ENCODE assay signal across 2 cellular contexts in the genomic region with DNA sequence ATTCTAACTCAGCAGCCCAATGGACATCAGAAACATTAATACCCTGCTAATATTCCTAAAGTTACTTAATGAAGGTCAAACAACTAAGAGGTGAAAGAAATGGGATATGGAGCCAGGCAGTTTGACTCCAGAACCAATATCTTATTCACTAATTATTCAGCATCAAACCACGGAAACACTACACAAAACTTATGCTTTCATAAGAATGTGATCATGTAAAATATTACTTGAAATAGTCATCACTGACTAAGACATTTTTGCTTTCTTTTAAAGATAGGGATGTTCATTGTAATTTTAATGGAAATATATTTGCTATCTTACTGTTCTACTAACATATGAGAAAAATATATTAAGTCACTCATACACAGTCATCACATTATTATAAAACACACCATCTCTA.
TF ChIP-seq lines count a peak whose summit lies in the region.

No MANE protein-coding gene starts in this region.

TF ChIP-seq in SK-N-SH, 30 proteins besides CTCF, POLR2A, EP300 and RAD21 (continued from another document):
- TF ChIP-seq, protein P1, sequence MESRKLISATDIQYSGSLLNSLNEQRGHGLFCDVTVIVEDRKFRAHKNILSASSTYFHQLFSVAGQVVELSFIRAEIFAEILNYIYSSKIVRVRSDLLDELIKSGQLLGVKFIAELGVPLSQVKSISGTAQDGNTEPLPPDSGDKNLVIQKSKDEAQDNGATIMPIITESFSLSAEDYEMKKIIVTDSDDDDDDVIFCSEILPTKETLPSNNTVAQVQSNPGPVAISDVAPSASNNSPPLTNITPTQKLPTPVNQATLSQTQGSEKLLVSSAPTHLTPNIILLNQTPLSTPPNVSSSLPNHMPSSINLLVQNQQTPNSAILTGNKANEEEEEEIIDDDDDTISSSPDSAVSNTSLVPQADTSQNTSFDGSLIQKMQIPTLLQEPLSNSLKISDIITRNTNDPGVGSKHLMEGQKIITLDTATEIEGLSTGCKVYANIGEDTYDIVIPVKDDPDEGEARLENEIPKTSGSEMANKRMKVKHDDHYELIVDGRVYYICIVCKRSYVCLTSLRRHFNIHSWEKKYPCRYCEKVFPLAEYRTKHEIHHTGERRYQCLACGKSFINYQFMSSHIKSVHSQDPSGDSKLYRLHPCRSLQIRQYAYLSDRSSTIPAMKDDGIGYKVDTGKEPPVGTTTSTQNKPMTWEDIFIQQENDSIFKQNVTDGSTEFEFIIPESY (IDR thresholded peaks at IDR 0.05; ENCODE audit: borderline replicate concordance, low read depth): no peak
- TF ChIP-seq POLR2AphosphoS5 (IDR thresholded peaks at IDR 0.05; ENCODE audit: low read depth, low read length) (no peak), FOXJ3 (CRISPR knock-in tag; IDR thresholded peaks at IDR 0.05) (no peak), FOSL2 (IDR thresholded peaks at IDR 0.05; ENCODE audit: borderline replicate concordance, low read depth) (no peak), TAF1 (IDR thresholded peaks at IDR 0.05; ENCODE audit: borderline replicate concordance, low read depth, low read length) (no peak), RXRA (IDR thresholded peaks at IDR 0.05; ENCODE audit: borderline replicate concordance, low read depth) (no peak), GABPA (IDR thresholded peaks at IDR 0.05; ENCODE audit: low read depth) (no peak)
- TF ChIP-seq, protein P2, sequence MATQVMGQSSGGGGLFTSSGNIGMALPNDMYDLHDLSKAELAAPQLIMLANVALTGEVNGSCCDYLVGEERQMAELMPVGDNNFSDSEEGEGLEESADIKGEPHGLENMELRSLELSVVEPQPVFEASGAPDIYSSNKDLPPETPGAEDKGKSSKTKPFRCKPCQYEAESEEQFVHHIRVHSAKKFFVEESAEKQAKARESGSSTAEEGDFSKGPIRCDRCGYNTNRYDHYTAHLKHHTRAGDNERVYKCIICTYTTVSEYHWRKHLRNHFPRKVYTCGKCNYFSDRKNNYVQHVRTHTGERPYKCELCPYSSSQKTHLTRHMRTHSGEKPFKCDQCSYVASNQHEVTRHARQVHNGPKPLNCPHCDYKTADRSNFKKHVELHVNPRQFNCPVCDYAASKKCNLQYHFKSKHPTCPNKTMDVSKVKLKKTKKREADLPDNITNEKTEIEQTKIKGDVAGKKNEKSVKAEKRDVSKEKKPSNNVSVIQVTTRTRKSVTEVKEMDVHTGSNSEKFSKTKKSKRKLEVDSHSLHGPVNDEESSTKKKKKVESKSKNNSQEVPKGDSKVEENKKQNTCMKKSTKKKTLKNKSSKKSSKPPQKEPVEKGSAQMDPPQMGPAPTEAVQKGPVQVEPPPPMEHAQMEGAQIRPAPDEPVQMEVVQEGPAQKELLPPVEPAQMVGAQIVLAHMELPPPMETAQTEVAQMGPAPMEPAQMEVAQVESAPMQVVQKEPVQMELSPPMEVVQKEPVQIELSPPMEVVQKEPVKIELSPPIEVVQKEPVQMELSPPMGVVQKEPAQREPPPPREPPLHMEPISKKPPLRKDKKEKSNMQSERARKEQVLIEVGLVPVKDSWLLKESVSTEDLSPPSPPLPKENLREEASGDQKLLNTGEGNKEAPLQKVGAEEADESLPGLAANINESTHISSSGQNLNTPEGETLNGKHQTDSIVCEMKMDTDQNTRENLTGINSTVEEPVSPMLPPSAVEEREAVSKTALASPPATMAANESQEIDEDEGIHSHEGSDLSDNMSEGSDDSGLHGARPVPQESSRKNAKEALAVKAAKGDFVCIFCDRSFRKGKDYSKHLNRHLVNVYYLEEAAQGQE (IDR thresholded peaks at IDR 0.05; ENCODE audit: low read depth, low read length): no peak

TF ChIP-seq in SK-N-SH treated with all-trans-retinoic acid at 6 μM for 48 hours, 23 proteins besides CTCF, POLR2A, EP300 and RAD21:
- TF ChIP-seq, protein P3, sequence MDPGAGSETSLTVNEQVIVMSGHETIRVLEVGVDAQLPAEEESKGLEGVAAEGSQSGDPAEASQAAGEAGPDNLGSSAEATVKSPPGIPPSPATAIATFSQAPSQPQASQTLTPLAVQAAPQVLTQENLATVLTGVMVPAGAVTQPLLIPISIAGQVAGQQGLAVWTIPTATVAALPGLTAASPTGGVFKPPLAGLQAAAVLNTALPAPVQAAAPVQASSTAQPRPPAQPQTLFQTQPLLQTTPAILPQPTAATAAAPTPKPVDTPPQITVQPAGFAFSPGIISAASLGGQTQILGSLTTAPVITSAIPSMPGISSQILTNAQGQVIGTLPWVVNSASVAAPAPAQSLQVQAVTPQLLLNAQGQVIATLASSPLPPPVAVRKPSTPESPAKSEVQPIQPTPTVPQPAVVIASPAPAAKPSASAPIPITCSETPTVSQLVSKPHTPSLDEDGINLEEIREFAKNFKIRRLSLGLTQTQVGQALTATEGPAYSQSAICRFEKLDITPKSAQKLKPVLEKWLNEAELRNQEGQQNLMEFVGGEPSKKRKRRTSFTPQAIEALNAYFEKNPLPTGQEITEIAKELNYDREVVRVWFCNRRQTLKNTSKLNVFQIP (CRISPR knock-in tag; IDR thresholded peaks at IDR 0.05; ENCODE audit: borderline replicate concordance, low read depth): no peak
- TF ChIP-seq OSR1 (CRISPR knock-in tag; IDR thresholded peaks at IDR 0.05) (no peak), PPARA (CRISPR knock-in tag; IDR thresholded peaks at IDR 0.05; ENCODE audit: borderline replicate concordance) (no peak), BACH2 (CRISPR knock-in tag; IDR thresholded peaks at IDR 0.05; ENCODE audit: borderline replicate concordance) (no peak), ZC3H10 (CRISPR knock-in tag; IDR thresholded peaks at IDR 0.05) (no peak), ZNF70 (CRISPR knock-in tag; IDR thresholded peaks at IDR 0.05) (no peak), CSDC2 (CRISPR knock-in tag; IDR thresholded peaks at IDR 0.05) (no peak), ISL1 (CRISPR knock-in tag; IDR thresholded peaks at IDR 0.05) (no peak), TCF4 (CRISPR knock-in tag; IDR thresholded peaks at IDR 0.05; ENCODE audit: borderline replicate concordance) (no peak)
- TF ChIP-seq, protein P4, sequence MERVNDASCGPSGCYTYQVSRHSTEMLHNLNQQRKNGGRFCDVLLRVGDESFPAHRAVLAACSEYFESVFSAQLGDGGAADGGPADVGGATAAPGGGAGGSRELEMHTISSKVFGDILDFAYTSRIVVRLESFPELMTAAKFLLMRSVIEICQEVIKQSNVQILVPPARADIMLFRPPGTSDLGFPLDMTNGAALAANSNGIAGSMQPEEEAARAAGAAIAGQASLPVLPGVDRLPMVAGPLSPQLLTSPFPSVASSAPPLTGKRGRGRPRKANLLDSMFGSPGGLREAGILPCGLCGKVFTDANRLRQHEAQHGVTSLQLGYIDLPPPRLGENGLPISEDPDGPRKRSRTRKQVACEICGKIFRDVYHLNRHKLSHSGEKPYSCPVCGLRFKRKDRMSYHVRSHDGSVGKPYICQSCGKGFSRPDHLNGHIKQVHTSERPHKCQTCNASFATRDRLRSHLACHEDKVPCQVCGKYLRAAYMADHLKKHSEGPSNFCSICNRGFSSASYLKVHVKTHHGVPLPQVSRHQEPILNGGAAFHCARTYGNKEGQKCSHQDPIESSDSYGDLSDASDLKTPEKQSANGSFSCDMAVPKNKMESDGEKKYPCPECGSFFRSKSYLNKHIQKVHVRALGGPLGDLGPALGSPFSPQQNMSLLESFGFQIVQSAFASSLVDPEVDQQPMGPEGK (CRISPR knock-in tag; IDR thresholded peaks at IDR 0.05; ENCODE audit: borderline replicate concordance): no peak
- TF ChIP-seq, protein P5, sequence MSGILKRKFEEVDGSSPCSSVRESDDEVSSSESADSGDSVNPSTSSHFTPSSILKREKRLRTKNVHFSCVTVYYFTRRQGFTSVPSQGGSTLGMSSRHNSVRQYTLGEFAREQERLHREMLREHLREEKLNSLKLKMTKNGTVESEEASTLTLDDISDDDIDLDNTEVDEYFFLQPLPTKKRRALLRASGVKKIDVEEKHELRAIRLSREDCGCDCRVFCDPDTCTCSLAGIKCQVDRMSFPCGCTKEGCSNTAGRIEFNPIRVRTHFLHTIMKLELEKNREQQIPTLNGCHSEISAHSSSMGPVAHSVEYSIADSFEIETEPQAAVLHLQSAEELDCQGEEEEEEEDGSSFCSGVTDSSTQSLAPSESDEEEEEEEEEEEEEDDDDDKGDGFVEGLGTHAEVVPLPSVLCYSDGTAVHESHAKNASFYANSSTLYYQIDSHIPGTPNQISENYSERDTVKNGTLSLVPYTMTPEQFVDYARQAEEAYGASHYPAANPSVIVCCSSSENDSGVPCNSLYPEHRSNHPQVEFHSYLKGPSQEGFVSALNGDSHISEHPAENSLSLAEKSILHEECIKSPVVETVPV (CRISPR knock-in tag; IDR thresholded peaks at IDR 0.05): no peak
